ENCODE assay signal across 22 cellular contexts in the genomic region with DNA sequence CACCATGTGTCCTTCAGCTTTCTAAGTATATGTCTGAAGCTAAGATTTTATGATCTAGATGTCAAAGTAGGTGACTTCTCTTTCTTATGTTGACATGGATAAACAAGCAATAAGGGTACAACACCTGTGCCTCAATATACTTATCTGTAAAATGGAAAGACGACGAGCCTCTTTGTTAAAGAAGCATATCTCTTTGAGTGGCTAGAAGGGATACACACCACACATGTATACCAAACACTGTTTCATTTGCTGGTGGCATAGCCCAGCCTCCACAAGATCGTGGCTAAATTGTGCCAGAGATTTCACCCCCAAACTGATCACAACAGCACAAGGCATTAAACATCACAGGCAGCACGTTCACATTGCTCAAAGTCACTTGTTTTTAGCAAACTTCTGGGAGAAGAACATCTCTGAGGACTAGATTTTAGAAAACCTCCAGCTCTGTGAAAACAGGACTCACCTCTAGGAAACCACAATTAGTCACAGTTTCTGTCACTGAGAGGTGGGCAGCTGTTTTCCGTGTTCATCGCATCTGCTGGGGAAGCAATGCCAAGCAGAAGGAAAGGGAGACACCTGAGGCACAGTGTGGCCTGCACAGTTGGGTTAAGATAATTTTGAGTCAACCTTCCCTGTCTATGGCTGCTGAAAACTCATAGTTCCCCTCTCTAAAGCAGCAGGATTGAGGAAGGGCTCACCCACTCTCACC.
DNase-seq lines count a peak whose midpoint lies in the region; ATAC-seq and FAIRE-seq lines count a peak whose summit lies in the region.
"Had no signal": no experiment of that assay in that cellular context is flagged by ENCODE, and none has a peak within 500 bp of the region (broad histone marks: within the 10 kb centered on the region; RNA-seq: fewer than 3 reads in every experiment).

No MANE protein-coding gene starts in this region.

- no peak overlapping the region for H3K4me3 Mint-ChIP-seq in stimulated activated naive CD8-positive, alpha-beta T cell treated with anti-CD3 and anti-CD28 coated beads, Interleukin-15, amount 100 ng/mL, for 72 hours
- H3K4me3 Mint-ChIP-seq: activated T-helper 1 cell treated with anti-CD3 and anti-CD28 coated beads, Interleukin-12 subunit alpha, Interleukin-12 subunit beta, Interleukin-2, Interleukin-4 antibody, amounts not matched to agents 30 ng/mL and 10 ng/mL and 1 ng/mL, durations not matched to agents 14 hours and 24 hours and 36 hours; CD8-positive, alpha-beta T cell had no signal

- H3K9me3 Mint-ChIP-seq in stimulated activated naive CD8-positive, alpha-beta T cell treated with anti-CD3 and anti-CD28 coated beads, Interleukin-15, amount 100 ng/mL, for 72 hours, result peaks cover 0 to 5% of the 10 kb centered on the region in 2 donors
- H3K9me3 Mint-ChIP-seq: activated T-helper 1 cell treated with anti-CD3 and anti-CD28 coated beads, Interleukin-12 subunit alpha, Interleukin-12 subunit beta, Interleukin-2, Interleukin-4 antibody, amounts not matched to agents 30 ng/mL and 10 ng/mL and 1 ng/mL, durations not matched to agents 14 hours and 24 hours and 36 hours; CD8-positive, alpha-beta T cell had no signal

- no peak for DNase-seq in stimulated activated naive CD8-positive, alpha-beta T cell treated with anti-CD3 and anti-CD28 coated beads, Interleukin-15, amount 100 ng/mL, for 72 hours
- DNase-seq in stimulated activated naive CD8-positive, alpha-beta T cell treated with anti-CD3 and anti-CD28 coated beads, Interleukin-15, Interleukin-2, amounts not matched to agents 100 U/mL and 50 U/mL, for 24 hours, result no peak
- DNase-seq in HTR-8/SVneo (ENCODE audit: insufficient read length, low spot score) (no peak), UCSD-AML1 (lab: John Stamatoyannopoulos, UW; ENCODE audit: unreplicated experiment) (peak; percentile 19)
- no peak for DNase-seq in stimulated activated CD4-positive, alpha-beta T cell treated with anti-CD3 and anti-CD28 coated beads, Interleukin-4, amount 100 ng/mL, for 4 hours
- DNase-seq: adrenal gland; CD8-positive, alpha-beta T cell; hypothalamus; islet precursor cell; MG63; NCI-H187 treated with DMSO at 0.1 percent for 48 hours; NCI-H446 treated with DMSO at 0.1 percent for 48 hours; occipital lobe; stimulated activated CD4-positive, alpha-beta T cell treated with anti-CD3 and anti-CD28 coated beads, Interleukin-12 subunit alpha, Interleukin-12 subunit beta, amount 100 ng/mL, for 4 hours; SW 1271 had no signal

- H3K27me3 Mint-ChIP-seq in stimulated activated naive CD8-positive, alpha-beta T cell treated with anti-CD3 and anti-CD28 coated beads, Interleukin-15, amount 100 ng/mL, for 72 hours, result no peaks in the 10 kb centered on the region

- H3K4me1 Mint-ChIP-seq in stimulated activated naive CD8-positive, alpha-beta T cell treated with anti-CD3 and anti-CD28 coated beads, Interleukin-15, amount 100 ng/mL, for 72 hours, result peaks cover 11% of the 10 kb centered on the region

- FAIRE-seq in HTR-8/SVneo (lab: Jason Lieb, UNC), result peak; percentile 58
- FAIRE-seq: GM18507, H1, TTC549 had no signal

- peak; percentile 60 for ATAC-seq in stimulated activated naive CD8-positive, alpha-beta T cell treated with anti-CD3 and anti-CD28 coated beads, Interleukin-15, amount 100 ng/mL, for 72 hours
- ATAC-seq in stimulated activated naive CD8-positive, alpha-beta T cell treated with anti-CD3 and anti-CD28 coated beads, Interleukin-15, Interleukin-2, amounts not matched to agents 100 U/mL and 50 U/mL, for 24 hours, result no peak
- ATAC-seq in HG02571 (IDR thresholded peaks at IDR 0.05; ENCODE audit: unreplicated experiment) (no peak), esophagus mucosa (no peak)
- ATAC-seq: CD8-positive, alpha-beta T cell; foreskin keratinocyte had no signal

- H3K27ac Mint-ChIP-seq in stimulated activated naive CD8-positive, alpha-beta T cell treated with anti-CD3 and anti-CD28 coated beads, Interleukin-15, amount 100 ng/mL, for 72 hours, result no peak overlapping the region
- H3K27ac Mint-ChIP-seq: activated T-helper 1 cell treated with anti-CD3 and anti-CD28 coated beads, Interleukin-12 subunit alpha, Interleukin-12 subunit beta, Interleukin-2, Interleukin-4 antibody, amounts not matched to agents 30 ng/mL and 10 ng/mL and 1 ng/mL, durations not matched to agents 14 hours and 24 hours and 36 hours; CD8-positive, alpha-beta T cell had no signal
